ENCODE assay signal across 16 cellular contexts in genomic region chr5:172892713-172893112, GRCh38. TPM values are rescaled to one million over a fixed set of nuclear protein-coding genes. Genes with fewer than 3 reads are reported as not detected.
DNase-seq lines count a peak whose midpoint lies in the region; ATAC-seq and TF ChIP-seq lines count a peak whose summit lies in the region.
"Had no signal": no experiment of that assay in that cellular context is flagged by ENCODE, and none has a peak within 500 bp of the region (broad histone marks: within the 10 kb centered on the region; RNA-seq: fewer than 3 reads in every experiment).

No MANE protein-coding gene starts in this region.

- H3K9me3 ChIP-seq in esophagus (ENCODE audit: control insufficient read depth in 2 of 2, insufficient read depth in 1 of 2, low read depth in 1 of 2, low read length in 1 of 2) (no peaks in the 10 kb centered on the region), subcutaneous abdominal adipose tissue (ENCODE audit: control insufficient read depth in 5 of 5, low read length in 5 of 5) (no peaks in the 10 kb centered on the region)

- H3K36me3 Mint-ChIP-seq in HFFc6 (ENCODE audit: low read depth) (peaks cover 37% of the 10 kb centered on the region), mesothelial cell of epicardium (peaks cover 17% of the 10 kb centered on the region)
- H3K36me3 Mint-ChIP-seq: activated naive CD8-positive, alpha-beta T cell treated with anti-CD3 and anti-CD28 coated beads, Interleukin-2, amount 10 ng/mL, durations not matched to agents 7 days and 5 days; natural killer cell treated with Interleukin-12 subunit alpha and Interleukin-12 subunit beta and Interleukin-15 and Interleukin-18, amount 100 ng/mL, for 72 hours had no signal

- peak overlapping the region; percentile 17; the same call in 1 of the 2 replicates for H3K27ac Mint-ChIP-seq in HFFc6
- H3K27ac Mint-ChIP-seq in mesothelial cell of epicardium: peak overlapping the region; percentile 47
- H3K27ac Mint-ChIP-seq: activated B cell treated with CpG ODN at 0.5 μM for 24 hours; activated naive CD8-positive, alpha-beta T cell treated with anti-CD3 and anti-CD28 coated beads, Interleukin-2, amount 10 ng/mL, durations not matched to agents 7 days and 5 days; natural killer cell treated with Interleukin-12 subunit alpha and Interleukin-12 subunit beta and Interleukin-15 and Interleukin-18, amount 100 ng/mL, for 72 hours had no signal

- H3K36me3 ChIP-seq in esophagus (ENCODE audit: control insufficient read depth in 2 of 2, insufficient read depth in 2 of 2, low read length in 1 of 2) (peaks cover 3 to 16% of the 10 kb centered on the region in 2 donors), subcutaneous abdominal adipose tissue (ENCODE audit: control insufficient read depth in 5 of 5, insufficient read depth in 5 of 5, low read length in 5 of 5) (peaks cover 0 to 19% (median 8%) of the 10 kb centered on the region in 5 donors)

- DNase-seq in HFFc6: no peak
- no peak for DNase-seq in mesothelial cell of epicardium (ENCODE audit: low spot score in 2 of 2, unreplicated experiment in 2 of 2)
- no peak for DNase-seq in kidney tubule cell (ENCODE audit: low spot score)
- no peak for DNase-seq in kidney glomerular epithelial cell (lab: John Stamatoyannopoulos, UW)
- DNase-seq: activated B cell treated with CpG ODN at 0.5 μM for 24 hours; activated CD8-positive, alpha-beta memory T cell treated with anti-CD3 and anti-CD28 coated beads, Interleukin-2, amount 50 U/mL, for 48 hours; activated naive CD8-positive, alpha-beta T cell treated with anti-CD3 and anti-CD28 coated beads, Interleukin-2, amount 10 ng/mL, durations not matched to agents 7 days and 5 days; DMS153; NCI-H1048; NCI-H226; OCI-M1 had no signal

- peak overlapping the region in 2 of 5 donors; percentile 46 to 68 for H3K9ac ChIP-seq in subcutaneous abdominal adipose tissue (ENCODE audit: low read length in 5 of 5)

- H3K27ac ChIP-seq in esophagus (ENCODE audit: low read depth in 2 of 2, low read length in 1 of 2) (peak overlapping the region; percentile 68 to 81), subcutaneous abdominal adipose tissue (ENCODE audit: low read depth, low read length) (peak overlapping the region; percentile 95)

- H3K4me3 Mint-ChIP-seq in HFFc6 (no peak overlapping the region), mesothelial cell of epicardium (no peak overlapping the region)
- H3K4me3 Mint-ChIP-seq: activated B cell treated with CpG ODN at 0.5 μM for 24 hours; activated naive CD8-positive, alpha-beta T cell treated with anti-CD3 and anti-CD28 coated beads, Interleukin-2, amount 10 ng/mL, durations not matched to agents 7 days and 5 days; natural killer cell treated with Interleukin-12 subunit alpha and Interleukin-12 subunit beta and Interleukin-15 and Interleukin-18, amount 100 ng/mL, for 72 hours had no signal

- ATAC-seq in GM18502 (IDR thresholded peaks at IDR 0.05; ENCODE audit: poor library complexity, unreplicated experiment): no peak
- no peak for ATAC-seq in GM21423 (IDR thresholded peaks at IDR 0.05; ENCODE audit: unreplicated experiment)
- ATAC-seq: natural killer cell treated with Interleukin-12 subunit alpha and Interleukin-12 subunit beta and Interleukin-15 and Interleukin-18, amount 100 ng/mL, for 72 hours had no signal

- peaks cover 45% of the 10 kb centered on the region for H3K4me1 Mint-ChIP-seq in HFFc6 (ENCODE audit: low read depth)
- peaks cover 9% of the 10 kb centered on the region for H3K4me1 Mint-ChIP-seq in mesothelial cell of epicardium
- H3K4me1 Mint-ChIP-seq: activated B cell treated with CpG ODN at 0.5 μM for 24 hours had no signal

- 72 to 77% methylated on average over 7 of the region's 7 CpGs for WGBS in esophagus, 2 donors

- TF ChIP-seq CTCF in HFFc6 (IDR thresholded peaks at IDR 0.05) (no peak), mesothelial cell of epicardium (IDR thresholded peaks at IDR 0.05; ENCODE audit: unreplicated experiment) (no peak)

- H3K27me3 ChIP-seq in esophagus (ENCODE audit: control insufficient read depth in 1 of 2, insufficient read depth in 2 of 2, low read length in 2 of 2) (no peaks in the 10 kb centered on the region), subcutaneous abdominal adipose tissue (ENCODE audit: control insufficient read depth in 5 of 5, insufficient read depth in 4 of 5, low read length in 5 of 5) (no peaks in the 10 kb centered on the region)

- H3K27me3 Mint-ChIP-seq in HFFc6 (ENCODE audit: insufficient read depth) (peaks cover 3% of the 10 kb centered on the region; the same call in 1 of the 2 replicates), mesothelial cell of epicardium (ENCODE audit: low read depth) (no peaks in the 10 kb centered on the region)
- H3K27me3 Mint-ChIP-seq: activated B cell treated with CpG ODN at 0.5 μM for 24 hours; activated naive CD8-positive, alpha-beta T cell treated with anti-CD3 and anti-CD28 coated beads, Interleukin-2, amount 10 ng/mL, durations not matched to agents 7 days and 5 days; natural killer cell treated with Interleukin-12 subunit alpha and Interleukin-12 subunit beta and Interleukin-15 and Interleukin-18, amount 100 ng/mL, for 72 hours had no signal

- H3K4me3 ChIP-seq in esophagus (ENCODE audit: low read depth in 1 of 2, low read length in 2 of 2) (no peak overlapping the region), subcutaneous abdominal adipose tissue (ENCODE audit: low read depth in 1 of 5, low read length in 5 of 5) (no peak overlapping the region)

- H3K4me1 ChIP-seq in esophagus (ENCODE audit: control insufficient read depth in 2 of 2, insufficient read depth in 2 of 2, low read length in 1 of 2) (peaks cover 3 to 4% of the 10 kb centered on the region in 2 donors), subcutaneous abdominal adipose tissue (ENCODE audit: control insufficient read depth in 5 of 5, insufficient read depth in 5 of 5, low read length in 5 of 5) (peaks cover 12 to 49% (median 45%) of the 10 kb centered on the region in 5 donors)

- H3K9me3 Mint-ChIP-seq in HFFc6: no peaks in the 10 kb centered on the region
- H3K9me3 Mint-ChIP-seq in mesothelial cell of epicardium: no peaks in the 10 kb centered on the region
- H3K9me3 Mint-ChIP-seq: activated B cell treated with CpG ODN at 0.5 μM for 24 hours; activated naive CD8-positive, alpha-beta T cell treated with anti-CD3 and anti-CD28 coated beads, Interleukin-2, amount 10 ng/mL, durations not matched to agents 7 days and 5 days; natural killer cell treated with Interleukin-12 subunit alpha and Interleukin-12 subunit beta and Interleukin-15 and Interleukin-18, amount 100 ng/mL, for 72 hours had no signal

RNA-seq across cellular contexts. Expression of gene ERGIC1, which starts 58.7 kb away (rescaled TPM):
- total RNA-seq in HFFc6 (2021; fragmentation: NEBNext Ultra II Directional; extraction: Animal tissue kit (Norgen Biotek cat#: 25700)): 100 to 1,000 TPM; 240 to 276 (median 258) TPM
- 10 to 100 TPM; 45.2 to 47.1 TPM for polyA plus RNA-seq in esophagus
- 107 to 110 TPM (median 109 TPM) in 3 replicates for total RNA-seq in mesothelial cell of epicardium
